ENCODE assay signal across 17 cellular contexts in genomic region chr11:114259551-114259983, GRCh38. TPM values are rescaled to one million over a fixed set of nuclear protein-coding genes. Genes with fewer than 3 reads are reported as not detected.
DNase-seq lines count a peak whose midpoint lies in the region; ATAC-seq and TF ChIP-seq lines count a peak whose summit lies in the region.
"Had no signal": no experiment of that assay in that cellular context is flagged by ENCODE, and none has a peak within 500 bp of the region (broad histone marks: within the 10 kb centered on the region; RNA-seq: fewer than 3 reads in every experiment).

No MANE protein-coding gene starts in this region.

- H3K27ac ChIP-seq in lower lobe of right lung (peak overlapping the region; percentile 42), tibial nerve (peak overlapping the region in 3 of 4 donors; percentile 49 to 91 (median 76)), GM23248 (no peak overlapping the region)

- H3K9me3 ChIP-seq in lower lobe of right lung (no peaks in the 10 kb centered on the region), tibial nerve (no peaks in the 10 kb centered on the region), GM23248 (ENCODE audit: low read depth) (no peaks in the 10 kb centered on the region)
- H3K9me3 ChIP-seq: Caco-2 had no signal

- H3K36me3 ChIP-seq in lower lobe of right lung (peaks cover 25% of the 10 kb centered on the region), tibial nerve (peaks cover 0 to 13% (median 0%) of the 10 kb centered on the region in 3 donors), GM23248 (ENCODE audit: low read depth) (no peaks in the 10 kb centered on the region)

- TF ChIP-seq POLR2A in tibial nerve (IDR thresholded peaks at IDR 0.05) = no peak

- no peaks in the 10 kb centered on the region for H3F3A ChIP-seq in GM23248 (ENCODE audit: insufficient read depth)

- intact Hi-C loops in lower lobe of right lung (cut with DNase I) = no loop called here

- H3K9ac ChIP-seq in GM23248 = no peak overlapping the region

- in situ Hi-C loops in GM23248 (cut with MboI) = no loop called here

- peaks cover 62% of the 10 kb centered on the region for H3K4me1 ChIP-seq in lower lobe of right lung
- peaks cover 0 to 73% (median 42%) of the 10 kb centered on the region in 4 donors for H3K4me1 ChIP-seq in tibial nerve
- no peaks in the 10 kb centered on the region for H3K4me1 ChIP-seq in GM23248 (ENCODE audit: insufficient read depth)

- WGBS in tibial nerve, 2 donors = 89 to 91% methylated on average over 12 of the region's 12 CpGs
- WGBS in GM23248 (ENCODE audit: low coverage in 1 of 2, low lambda C conversion rate in 2 of 2, missing lambda C conversion rate in 2 of 2), 2 experiments = 78 to 81% methylated on average over 10 to 12 of the region's 12 CpGs

- no peaks in the 10 kb centered on the region for H3K9me2 ChIP-seq in GM23248 (ENCODE audit: insufficient read depth)

- DNase-seq in NCI-H2107 treated with DMSO at 0.1 percent for 48 hours (lab: John Stamatoyannopoulos, UW; ENCODE audit: unreplicated experiment) (peak; percentile 52), NCI-H2107 (lab: John Stamatoyannopoulos, UW) (no peak), NCI-H82 (lab: John Stamatoyannopoulos, UW) (peak; percentile 87), lower lobe of right lung (no peak), tibial nerve (ENCODE audit: low spot score in 2 of 2) (no peak), GM23248 (no peak), NCI-H1436 treated with DMSO at 0.1 percent for 48 hours (lab: John Stamatoyannopoulos, UW) (no peak)
- no peak for DNase-seq in activated naive CD4-positive, alpha-beta T cell (lab: John Stamatoyannopoulos, UW)
- DNase-seq: 8988T; activated CD4-positive, alpha-beta T cell treated with anti-CD3 and anti-CD28 coated beads, Interleukin-2, amount 10 ng/mL, durations not matched to agents 24 days and 14 days; Caco-2; effector CD8-positive, alpha-beta T cell; immature natural killer cell; NCI-H1694 treated with DMSO at 0.1 percent for 48 hours; stimulated activated naive CD8-positive, alpha-beta T cell treated with anti-CD3 and anti-CD28 coated beads, Interleukin-15, amount 100 ng/mL, for 72 hours had no signal

- no peaks in the 10 kb centered on the region for H3K79me2 ChIP-seq in GM23248 (ENCODE audit: insufficient read depth)

- no peak overlapping the region for H3K4me2 ChIP-seq in GM23248 (ENCODE audit: unreplicated experiment)

- H3K27me3 ChIP-seq in lower lobe of right lung (ENCODE audit: low read depth) = no peaks in the 10 kb centered on the region
- peaks cover 0 to 3% of the 10 kb centered on the region in 2 donors for H3K27me3 ChIP-seq in tibial nerve
- H3K27me3 ChIP-seq in GM23248 (replicated peaks; ENCODE audit: insufficient read depth) = peaks cover 13% of the 10 kb centered on the region; the same call in 1 of the 2 replicates

- peak in 1 of 2 donors; percentile 5 for TF ChIP-seq EP300 in tibial nerve (IDR thresholded peaks at IDR 0.05)

- H3K4me3 ChIP-seq in lower lobe of right lung (no peak overlapping the region), tibial nerve (no peak overlapping the region), GM23248 (no peak overlapping the region)

- no peak for TF ChIP-seq CTCF in lower lobe of right lung (IDR thresholded peaks at IDR 0.05)
- TF ChIP-seq CTCF in tibial nerve (IDR thresholded peaks at IDR 0.05) = no peak

- H4K20me1 ChIP-seq in GM23248 (ENCODE audit: insufficient read depth) = no peaks in the 10 kb centered on the region

- no peak overlapping the region for H2AFZ ChIP-seq in GM23248

- ATAC-seq in lower lobe of right lung = no peak
- ATAC-seq: activated T-helper 17 cell treated with anti-CD3 and anti-CD28 coated beads, Interleukin-2, amount 50 U/mL, for 72 hours; stimulated activated naive CD8-positive, alpha-beta T cell treated with anti-CD3 and anti-CD28 coated beads, Interleukin-15, amount 100 ng/mL, for 72 hours had no signal

RNA-seq across cellular contexts. Expression of gene NNMT, which starts 36.6 kb away (rescaled TPM):
- total RNA-seq in lower lobe of right lung (162 TPM), tibial nerve (1,000 to 10,000 TPM in 1 of 4 donors, 100 to 1,000 TPM in 3; 520 to 1,803 (median 896) TPM)
- 809 and 1,043 TPM in 2 replicates for total RNA-seq in GM23248 (2014; rRNA removed; shearing (Covaris generic))
- polyA plus RNA-seq in GM23248 (2016; fragmentation: Nextera tagmentation; extraction: Ambion mirVana) = 1,317 and 1,390 TPM in 2 replicates
- total RNA-seq: activated CD4-positive, alpha-beta T cell treated with anti-CD3 and anti-CD28 coated beads, Interleukin-2, amount 10 ng/mL, durations not matched to agents 24 days and 14 days; activated T-helper 17 cell treated with anti-CD3 and anti-CD28 coated beads, Interleukin-2, amount 50 U/mL, for 72 hours; T-helper 1 cell treated with Interleukin-12 subunit alpha and Interleukin-12 subunit beta and Interleukin-4 antibody, amounts not matched to agents 30 ng/mL and 1 ng/mL, for 36 hours had no signal

Comparison
In these comparisons a context has a peak if more than half of its experiments do, and no peak if none do; other contexts are left out.
1. DNase-seq: peak in NCI-H2107 treated with DMSO at 0.1 percent for 48 hours (single experiment) and NCI-H82 (single experiment); none in NCI-H2107 (single experiment), lower lobe of right lung (single experiment), tibial nerve (0 of 2), activated naive CD4-positive, alpha-beta T cell (0 of 4), GM23248 (single experiment) and NCI-H1436 treated with DMSO at 0.1 percent for 48 hours (single experiment).